Comparison of ENCODE assay signal across 8 cellular contexts in the genomic region with DNA sequence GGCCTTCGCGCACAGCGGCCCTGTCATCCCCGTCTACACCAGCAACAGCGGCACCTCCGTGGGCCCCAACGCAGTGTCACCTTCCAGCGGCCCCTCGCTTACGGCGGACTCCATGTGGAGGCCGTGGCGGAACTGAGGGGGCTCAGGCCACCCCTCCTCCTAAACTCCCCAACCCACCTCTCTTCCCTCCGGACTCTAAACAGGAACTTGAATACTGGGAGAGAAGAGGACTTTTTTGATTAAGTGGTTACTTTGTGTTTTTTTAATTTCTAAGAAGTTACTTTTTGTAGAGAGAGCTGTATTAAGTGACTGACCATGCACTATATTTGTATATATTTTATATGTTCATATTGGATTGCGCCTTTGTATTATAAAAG. TPM values are rescaled to one million over a fixed set of nuclear protein-coding genes. Genes with fewer than 3 reads are reported as not detected.
DNase-seq lines count a peak whose midpoint lies in the region; ATAC-seq and TF ChIP-seq lines count a peak whose summit lies in the region.

No MANE protein-coding gene starts in this region.

- H3K36me3 Mint-ChIP-seq in brain = peaks cover 25% of the 10 kb centered on the region

- WGBS in mesodermal cell (ENCODE audit: insufficient coverage in 2 of 2), 2 experiments = 0% methylated on average over 6 of the region's 15 CpGs; no CpG with 5 or more reads in 1 of the 2 experiments

- peak overlapping the region; percentile 88 to 97 (median 91) for H3K4me3 Mint-ChIP-seq in brain

- H3K27me3 ChIP-seq in left ventricle myocardium inferior (ENCODE audit: low read depth) = no peaks in the 10 kb centered on the region

- H3K9me3 ChIP-seq in left ventricle myocardium inferior (replicated peaks) = no peaks in the 10 kb centered on the region
- no peaks in the 10 kb centered on the region for H3K9me3 ChIP-seq in mesodermal cell (ENCODE audit: control insufficient read depth, low read length)

- H3K4me1 Mint-ChIP-seq in brain = peaks cover 67% of the 10 kb centered on the region

- no peak for ATAC-seq in left ventricle myocardium superior
- no peak for ATAC-seq in GM19023 (IDR thresholded peaks at IDR 0.05; ENCODE audit: unreplicated experiment)
- no peak for ATAC-seq in GM18519 (IDR thresholded peaks at IDR 0.05; ENCODE audit: low FRiP score, unreplicated experiment)

- no peak for DNase-seq in left ventricle myocardium inferior
- no peak for DNase-seq in left ventricle myocardium superior
- DNase-seq in dedifferentiated amniotic fluid mesenchymal stem cell (ENCODE audit: extremely low spot score) = no peak
- DNase-seq in NCI-H774 (lab: John Stamatoyannopoulos, UW) = no peak

- H3K4me1 ChIP-seq in left ventricle myocardium inferior (peaks cover 84% of the 10 kb centered on the region), mesodermal cell (ENCODE audit: control insufficient read depth, insufficient read depth, low read length, poor library complexity, severe bottlenecking) (peaks cover 27% of the 10 kb centered on the region)

- H3K36me3 ChIP-seq in left ventricle myocardium inferior = no peaks in the 10 kb centered on the region
- no peaks in the 10 kb centered on the region for H3K36me3 ChIP-seq in mesodermal cell (ENCODE audit: control insufficient read depth, insufficient read depth, low read length)

- H3K9me3 Mint-ChIP-seq in brain = peaks cover 0 to 5% (median 0%) of the 10 kb centered on the region in 5 experiments

- H3K27ac ChIP-seq in left ventricle myocardium inferior (replicated peaks) = peak overlapping the region; percentile 99
- peak overlapping the region; percentile 5 for H3K27ac ChIP-seq in mesodermal cell (ENCODE audit: low read depth, low read length, severe bottlenecking)

- H3K27me3 Mint-ChIP-seq in brain = peaks cover 52% of the 10 kb centered on the region

- intact Hi-C loops in left ventricle myocardium inferior (cut with micrococcal nuclease) (loop anchor here (5.0 to 10.0 kb wide), 2 partner anchors 167 to 356 kb away; no protein-coding TSS in a partner anchor), left ventricle myocardium superior (cut with micrococcal nuclease) (loop anchor here (10.0 kb wide), 1 partner anchor 177 kb away; no protein-coding TSS in a partner anchor)

- TF ChIP-seq CTCF in left ventricle myocardium inferior (IDR thresholded peaks at IDR 0.05; ENCODE audit: borderline replicate concordance) (no peak), brain (conservative IDR thresholded peaks at IDR 0.05) (no peak)

- H3K27ac Mint-ChIP-seq in brain = peak overlapping the region; percentile 70 to 98 (median 88)

- H3K4me3 ChIP-seq in left ventricle myocardium inferior = peak overlapping the region; percentile 86
- H3K4me3 ChIP-seq in mesodermal cell (ENCODE audit: extremely low read depth, insufficient read depth, low read length, poor library complexity, severe bottlenecking) = peak overlapping the region; percentile 75

RNA-seq across cellular contexts. Expression of gene HES1, which starts 2.1 kb away (rescaled TPM):
- total RNA-seq in left ventricle myocardium inferior (13.4 TPM), left ventricle myocardium superior (13.4 TPM)
- polyA plus RNA-seq in brain (ENCODE audit: insufficient read depth, low read depth, low replicate concordance) = 18.2 TPM
- 86.7 TPM for polyA plus RNA-seq in mesodermal cell (2013, experiment 1 of 2)
- polyA plus RNA-seq in mesodermal cell (2013, experiment 2 of 2) = 82.3 TPM
